12 cellular contexts compared by ENCODE assay signal in genomic region chr4:15913631-15913970, GRCh38. TPM values are rescaled to one million over a fixed set of nuclear protein-coding genes. Genes with fewer than 3 reads are reported as not detected.
DNase-seq lines count a peak whose midpoint lies in the region; ATAC-seq, FAIRE-seq and TF ChIP-seq lines count a peak whose summit lies in the region.
"Had no signal": no experiment of that assay in that cellular context is flagged by ENCODE, and none has a peak within 500 bp of the region (broad histone marks: within the 10 kb centered on the region; RNA-seq: fewer than 3 reads in every experiment).

No MANE protein-coding gene starts in this region.

- no peak for FAIRE-seq in A549 (lab: Jason Lieb, UNC)

- no peaks in the 10 kb centered on the region for H4K20me1 ChIP-seq in GM23338 (replicated peaks; ENCODE audit: insufficient read depth)

- TF ChIP-seq POLR2A in A549 (IDR thresholded peaks at IDR 0.05; ENCODE audit: low read length): no peak

- H3K36me3 Mint-ChIP-seq in GM23338 (ENCODE audit: low read depth): peaks cover 6% of the 10 kb centered on the region
- H3K36me3 Mint-ChIP-seq: CD8-positive, alpha-beta memory T cell had no signal

- TF ChIP-seq EP300 in A549 (IDR thresholded peaks at IDR 0.05): no peak

- no peaks in the 10 kb centered on the region for H3K9me2 ChIP-seq in GM23338 (ENCODE audit: insufficient read depth)

- H3K4me1 ChIP-seq in A549 (peaks cover 20% of the 10 kb centered on the region), BE2C (no peaks in the 10 kb centered on the region), GM23338 (ENCODE audit: insufficient read depth) (no peaks in the 10 kb centered on the region)

- H3K79me2 ChIP-seq in GM23338 (replicated peaks; ENCODE audit: insufficient read depth): no peaks in the 10 kb centered on the region

- no peak overlapping the region for H3K4me3 ChIP-seq in A549
- H3K4me3 ChIP-seq in HFF-Myc (replicated peaks; ENCODE audit: low read depth, low read length): no peak overlapping the region
- no peak overlapping the region for H3K4me3 ChIP-seq in astrocyte of the spinal cord (ENCODE audit: low read depth, low read length)
- no peak overlapping the region for H3K4me3 ChIP-seq in kidney epithelial cell (ENCODE audit: low read depth, low read length)
- H3K4me3 ChIP-seq in BE2C (ENCODE audit: low read depth, low read length): no peak overlapping the region
- no peak overlapping the region for H3K4me3 ChIP-seq in GM23338

- H3K36me3 ChIP-seq in kidney epithelial cell (ENCODE audit: control insufficient read depth, insufficient read depth, low read length) (no peaks in the 10 kb centered on the region), BE2C (no peaks in the 10 kb centered on the region), GM23338 (ENCODE audit: insufficient read depth) (peaks cover 5% of the 10 kb centered on the region; the same call in 1 of the 2 replicates)

- TF ChIP-seq CTCF in A549 (IDR thresholded peaks at IDR 0.05) (no peak), HFF-Myc (IDR thresholded peaks at IDR 0.05; ENCODE audit: low read depth, low read length, missing control alignments) (no peak), astrocyte of the spinal cord (IDR thresholded peaks at IDR 0.05; ENCODE audit: low read depth, low read length) (no peak), kidney epithelial cell (IDR thresholded peaks at IDR 0.05; ENCODE audit: insufficient read depth, low read length, poor library complexity, severe bottlenecking) (no peak), BE2C (IDR thresholded peaks at IDR 0.05; ENCODE audit: low read depth, low read length) (no peak), GM23338 (conservative IDR thresholded peaks at IDR 0.05; ENCODE audit: low read depth in 2 of 2) (no peak)

- peak; percentile 89 to 92 for ATAC-seq in A549
- no peak for ATAC-seq in Right ventricle myocardium inferior
- ATAC-seq in GM23338: no peak

- POLR2A ChIA-PET in A549 (lab: Yijun Ruan, JAX): interaction anchor here (0.5 kb wide), 1 partner anchor 1595 kb away, joined by 8 read pairs; no protein-coding TSS in a partner anchor

- intact Hi-C loops in Right ventricle myocardium inferior (cut with DNase I): no loop called here

- in situ Hi-C loops in astrocyte of the spinal cord (cut with HindIII; ENCODE audit: low sequenced_read_pairs): no loop called here

- no peak overlapping the region for H3K4me3 Mint-ChIP-seq in GM23338
- H3K4me3 Mint-ChIP-seq: activated CD4-positive, alpha-beta T cell treated with anti-CD3 and anti-CD28 coated beads, Interleukin-2, amount 10 ng/mL, durations not matched to agents 7 days and 5 days; CD8-positive, alpha-beta memory T cell had no signal

- H3K4me2 ChIP-seq in A549 (peak overlapping the region; percentile 31), GM23338 (no peak overlapping the region)

- H3K27me3 ChIP-seq in kidney epithelial cell (ENCODE audit: control insufficient read depth, insufficient read depth, low read length): no peaks in the 10 kb centered on the region
- peaks cover 4% of the 10 kb centered on the region for H3K27me3 ChIP-seq in BE2C
- H3K27me3 ChIP-seq in GM23338 (ENCODE audit: insufficient read depth): no peaks in the 10 kb centered on the region

- H3K27ac ChIP-seq in A549 (peak overlapping the region in 1 of 2 experiments; percentile 76; a peak in 5 of 6 replicates), GM23338 (ENCODE audit: low read depth) (no peak overlapping the region)

- H2AFZ ChIP-seq in GM23338: no peak overlapping the region

- H3K9me3 ChIP-seq in A549 (no peaks in the 10 kb centered on the region), BE2C (no peaks in the 10 kb centered on the region)

- H3F3A ChIP-seq in GM23338 (replicated peaks; ENCODE audit: low read depth): no peaks in the 10 kb centered on the region

- no peaks in the 10 kb centered on the region for H3K4me1 Mint-ChIP-seq in GM23338
- H3K4me1 Mint-ChIP-seq: activated CD4-positive, alpha-beta T cell treated with anti-CD3 and anti-CD28 coated beads, Interleukin-2, amount 10 ng/mL, durations not matched to agents 7 days and 5 days; CD8-positive, alpha-beta memory T cell had no signal

- peak; percentile 31 to 72 for DNase-seq in A549 (ENCODE audit: low read depth in 1 of 2, low spot score in 1 of 2)
- DNase-seq in HFF-Myc (ENCODE audit: extremely low read depth, low read depth): peak; percentile 72
- DNase-seq in astrocyte of the spinal cord (ENCODE audit: low read depth, low spot score): peak; percentile 94
- peak; percentile 99 for DNase-seq in kidney epithelial cell (ENCODE audit: low read depth)
- no peak for DNase-seq in Right ventricle myocardium inferior (ENCODE audit: missing footprints)
- DNase-seq in GM19238 (ENCODE audit: insufficient read length, low spot score): no peak
- no peak for DNase-seq in BE2C
- DNase-seq in GM23338 (ENCODE audit: low spot score): no peak
- DNase-seq: activated CD4-positive, alpha-beta T cell treated with anti-CD3 and anti-CD28 coated beads, Interleukin-2, amount 10 ng/mL, durations not matched to agents 7 days and 5 days; CD8-positive, alpha-beta memory T cell; NCI-H146; Right ventricle myocardium superior had no signal

- peaks cover 6% of the 10 kb centered on the region for H3K27me3 Mint-ChIP-seq in GM23338 (ENCODE audit: insufficient read depth, low read depth, poor library complexity)

- H3K27ac Mint-ChIP-seq in GM23338: no peak overlapping the region
- H3K27ac Mint-ChIP-seq: activated CD4-positive, alpha-beta T cell treated with anti-CD3 and anti-CD28 coated beads, Interleukin-2, amount 10 ng/mL, durations not matched to agents 7 days and 5 days; CD8-positive, alpha-beta memory T cell had no signal

- no peak for TF ChIP-seq RAD21 in A549 (conservative IDR thresholded peaks at IDR 0.05 in 1 of 2, IDR thresholded peaks at IDR 0.05 in 1 of 2)

- 7% methylated on average over 2 of the region's 2 CpGs for WGBS in A549 (ENCODE audit: missing lambda C conversion rate)

- peaks cover 19% of the 10 kb centered on the region for H3K9me3 Mint-ChIP-seq in GM23338
- H3K9me3 Mint-ChIP-seq: activated CD4-positive, alpha-beta T cell treated with anti-CD3 and anti-CD28 coated beads, Interleukin-2, amount 10 ng/mL, durations not matched to agents 7 days and 5 days had no signal

- CTCF ChIA-PET in A549 (lab: Yijun Ruan, JAX): interaction anchor here (1.6 to 4.1 kb wide), 2 partner anchors 22 to 31 kb away, joined by 4 to 24 read pairs; no protein-coding TSS in a partner anchor

TF ChIP-seq in A549, 52 proteins besides CTCF, POLR2A, EP300 and RAD21 (continues in another document):
- TF ChIP-seq CEBPB (IDR thresholded peaks at IDR 0.05): peak in 1 of 2 experiments; percentile 57; a peak in 2 of 4 replicates
- TF ChIP-seq GATA3 (IDR thresholded peaks at IDR 0.05; ENCODE audit: borderline replicate concordance): peak; percentile 50; the same call in 1 of the 2 replicates
- no peak for TF ChIP-seq POLR2AphosphoS2 (conservative IDR thresholded peaks at IDR 0.05; ENCODE audit: low read length)
- no peak for TF ChIP-seq HDAC2 (IDR thresholded peaks at IDR 0.05)
- TF ChIP-seq HEYL (CRISPR knock-in tag; IDR thresholded peaks at IDR 0.05): no peak

TF ChIP-seq in GM23338, 12 proteins besides CTCF, POLR2A, EP300 and RAD21 (continues in another document):
- TF ChIP-seq CREB1 (CRISPR knock-in tag; IDR thresholded peaks at IDR 0.05; ENCODE audit: low read depth) (no peak), EZH2 (IDR thresholded peaks at IDR 0.05; ENCODE audit: low read depth, unreplicated experiment) (no peak), EZH2phosphoT487 (IDR thresholded peaks at IDR 0.05; ENCODE audit: unreplicated experiment) (no peak), STAT1 (IDR thresholded peaks at IDR 0.05; ENCODE audit: unreplicated experiment) (no peak), ZNF331 (CRISPR knock-in tag; IDR thresholded peaks at IDR 0.05; ENCODE audit: low read depth) (no peak)

RNA-seq across cellular contexts. Expression of gene FGFBP1, which starts 24.9 kb away (rescaled TPM):
- polyA plus RNA-seq in A549 (2011; rRNA removed) (1.1 and 1.3 TPM in 2 replicates), A549 (2017; fragmentation: RNase III; extraction: RNeasy Plus Mini Kit Qiagen cat#74134 plus additional on column Dnase treatment) (3.0 to 4.1 TPM (median 4.0 TPM) in 3 replicates), GM23338 (2016; fragmentation: Nextera tagmentation; extraction: Ambion mirVana) (0.15 and 0.42 TPM in 2 replicates)
- polyA plus RNA-seq in A549 (2012; cell fraction: cytosol; rRNA removed): 1.3 TPM in 2 replicates
- 0.99 and 1.1 TPM in 2 replicates for polyA plus RNA-seq in A549 (2012; cell fraction: nucleus; rRNA removed)
- 0.29 and 0.49 TPM in 2 replicates for polyA minus RNA-seq in A549 (2011; rRNA and poly(A)+ RNA removed)
- total RNA-seq in kidney epithelial cell (4.8 and 5.2 TPM in 2 replicates), Right ventricle myocardium inferior (not detected)
- polyA plus RNA-seq in BE2C (2012; ENCODE audit: insufficient read depth, insufficient read length, low read depth): not detected
- total RNA-seq in GM23338 (2014; rRNA removed; shearing (Covaris generic)): not detected in 2 replicates
- total RNA-seq: activated CD4-positive, alpha-beta T cell treated with anti-CD3 and anti-CD28 coated beads, Interleukin-2, amount 10 ng/mL, durations not matched to agents 7 days and 5 days; CD8-positive, alpha-beta memory T cell; Right ventricle myocardium superior had no signal
- polyA plus RNA-seq: CD8-positive, alpha-beta memory T cell had no signal

RNA-seq across cellular contexts. Expression of gene FGFBP2, which starts 49.4 kb away (rescaled TPM):
- polyA plus RNA-seq in A549 (2011; rRNA removed) (not detected in 2 replicates), A549 (2017; fragmentation: RNase III; extraction: RNeasy Plus Mini Kit Qiagen cat#74134 plus additional on column Dnase treatment) (not detected in 3 replicates), GM23338 (2016; fragmentation: Nextera tagmentation; extraction: Ambion mirVana) (0.18 and 0.37 TPM in 2 replicates)
- polyA plus RNA-seq in A549 (2012; cell fraction: cytosol; rRNA removed): 0.03 TPM in 2 replicates
- polyA plus RNA-seq in A549 (2012; cell fraction: nucleus; rRNA removed): not detected in 2 replicates
- polyA minus RNA-seq in A549 (2011; rRNA and poly(A)+ RNA removed): not detected in 2 replicates
- total RNA-seq in kidney epithelial cell (not detected in 2 replicates), Right ventricle myocardium inferior (2.7 TPM)
- not detected for polyA plus RNA-seq in BE2C (2012; ENCODE audit: insufficient read depth, insufficient read length, low read depth)
- 0.56 and 0.93 TPM in 2 replicates for total RNA-seq in GM23338 (2014; rRNA removed; shearing (Covaris generic))

Comparison
In these comparisons a context has a peak if more than half of its experiments do, and no peak if none do; other contexts are left out.
1. ATAC-seq: peak in A549 (2 of 2); none in Right ventricle myocardium inferior (single experiment) and GM23338 (single experiment).
2. DNase-seq: peak in A549 (2 of 2), HFF-Myc (single experiment), astrocyte of the spinal cord (single experiment) and kidney epithelial cell (single experiment); none in Right ventricle myocardium inferior (single experiment), GM19238 (single experiment), BE2C (single experiment) and GM23338 (single experiment).